8 cellular contexts compared by ENCODE assay signal in the genomic region with DNA sequence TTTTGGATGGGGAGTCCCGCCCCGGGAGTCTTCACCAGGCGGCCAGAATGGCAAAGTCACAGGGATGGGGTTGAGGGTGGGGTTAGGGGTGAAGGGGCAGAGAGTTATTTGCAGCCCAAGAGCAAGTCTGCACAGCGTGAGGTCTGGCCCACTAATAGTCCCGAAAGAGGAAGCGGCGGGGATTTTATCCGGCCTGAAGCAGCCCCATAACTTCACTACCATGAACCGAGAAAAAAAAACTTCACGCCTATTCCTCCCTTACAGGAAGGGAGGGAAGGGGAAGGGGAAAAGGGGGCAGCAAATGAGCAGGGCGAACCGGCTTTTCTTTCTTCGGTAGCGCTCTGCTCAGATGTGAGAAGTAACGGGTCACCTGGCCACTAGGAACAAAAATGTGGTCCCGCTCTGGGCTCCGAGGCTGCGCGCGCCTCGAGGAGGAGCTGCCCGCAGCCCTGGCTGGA. TPM values are rescaled to one million over a fixed set of nuclear protein-coding genes. Genes with fewer than 3 reads are reported as not detected.
DNase-seq lines count a peak whose midpoint lies in the region; ATAC-seq, FAIRE-seq and TF ChIP-seq lines count a peak whose summit lies in the region.

No MANE protein-coding gene starts in this region.

- TF ChIP-seq CTCF in A549 (IDR thresholded peaks at IDR 0.05), result no peak
- TF ChIP-seq CTCF in Peyer's patch (IDR thresholded peaks at IDR 0.05), result no peak
- TF ChIP-seq CTCF in dorsolateral prefrontal cortex (IDR thresholded peaks at IDR 0.05 in 54 of 56, conservative IDR thresholded peaks at IDR 0.05 in 2 of 56; ENCODE audit: low read depth in 1 of 56, partially characterized antibody in 56 of 56), result peak in 1 of 56 donors; percentile 5
- TF ChIP-seq CTCF in vagina (IDR thresholded peaks at IDR 0.05), result no peak

- H3K79me2 ChIP-seq in mesendoderm (ENCODE audit: control insufficient read depth, insufficient read depth, low read length), result peaks cover 53% of the 10 kb centered on the region

- peak overlapping the region; percentile 95 for H3K4ac ChIP-seq in mesendoderm (ENCODE audit: low read depth, low read length)

- H3K4me3 ChIP-seq in A549 (peak overlapping the region; percentile 67), Peyer's patch (peak overlapping the region; percentile 76 to 95 (median 82)), dorsolateral prefrontal cortex (peak overlapping the region; percentile 58 to 97 (median 87)), mesendoderm (ENCODE audit: low read length) (peak overlapping the region; percentile 83), vagina (peak overlapping the region; percentile 80 to 87)

- H4K5ac ChIP-seq in mesendoderm (ENCODE audit: low read length), result no peak overlapping the region

- POLR2A ChIA-PET in A549 (lab: Yijun Ruan, JAX), result interaction anchor here (1.1 to 2.5 kb wide), 10 partner anchors 8 to 216 kb away, joined by 3 to 17 read pairs (median 7); a partner anchor contains a TSS

- peak overlapping the region; percentile 95 for H3K9ac ChIP-seq in mesendoderm (ENCODE audit: low read length)

- H2AK5ac ChIP-seq in mesendoderm (ENCODE audit: low read length), result no peak overlapping the region

- H3K79me1 ChIP-seq in mesendoderm (ENCODE audit: low read length), result peaks cover 27% of the 10 kb centered on the region

- H2BK120ac ChIP-seq in mesendoderm (ENCODE audit: low read depth, low read length), result no peak overlapping the region

- WGBS in A549 (ENCODE audit: missing lambda C conversion rate), result 3% methylated on average over 22 of the region's 22 CpGs
- no CpG with 5 or more reads among the region's 22 CpGs for WGBS in mesendoderm (ENCODE audit: extremely low coverage, insufficient coverage, low lambda C conversion rate)

- H3K27ac ChIP-seq in A549 (peak overlapping the region; percentile 85 to 93), Peyer's patch (peak overlapping the region; percentile 89 to 98 (median 94)), dorsolateral prefrontal cortex (peak overlapping the region; percentile 34 to 95 (median 86)), mesendoderm (ENCODE audit: low read depth, low read length) (peak overlapping the region; percentile 93), vagina (peak overlapping the region; percentile 96)

- peak; percentile 71 to 76 for ATAC-seq in A549
- ATAC-seq in GM18858 (IDR thresholded peaks at IDR 0.05; ENCODE audit: unreplicated experiment), result peak; percentile 29
- ATAC-seq in HG02981 (IDR thresholded peaks at IDR 0.05; ENCODE audit: unreplicated experiment), result peak; percentile 36

- H4K8ac ChIP-seq in mesendoderm (ENCODE audit: low read depth, low read length), result peak overlapping the region; percentile 43

- DNase-seq in A549 (ENCODE audit: low read depth in 1 of 2, low spot score in 1 of 2) (peak; percentile 47 to 63), Peyer's patch (peak in 2 of 3 donors; percentile 81 to 82), dorsolateral prefrontal cortex (no peak), mesendoderm (peak; percentile 80), vagina (ENCODE audit: extremely low spot score in 2 of 2) (peak; percentile 72 to 89), COR-L47 (lab: John Stamatoyannopoulos, UW) (no peak)

- H3K36me3 ChIP-seq in Peyer's patch (no peaks in the 10 kb centered on the region), mesendoderm (ENCODE audit: control insufficient read depth, insufficient read depth, low read length) (no peaks in the 10 kb centered on the region), vagina (peaks cover 0 to 9% of the 10 kb centered on the region in 2 donors)

- peak overlapping the region; percentile 51 for H2BK5ac ChIP-seq in mesendoderm (ENCODE audit: low read length)

- H3K56ac ChIP-seq in mesendoderm (ENCODE audit: low read length), result peak overlapping the region; percentile 97

- intact Hi-C loops in dorsolateral prefrontal cortex (cut with DNase I) (no loop called here), vagina (cut with DNase I) (loop anchor here (5.0 kb wide), 1 partner anchor 35 kb away; no protein-coding TSS in a partner anchor)

- H3K4me1 ChIP-seq in A549 (peaks cover 46% of the 10 kb centered on the region), Peyer's patch (peaks cover 0 to 42% (median 3%) of the 10 kb centered on the region in 4 donors), mesendoderm (ENCODE audit: control insufficient read depth, low read depth, low read length) (peaks cover 35% of the 10 kb centered on the region), vagina (peaks cover 62% of the 10 kb centered on the region)

- peak overlapping the region; percentile 98 for H3K18ac ChIP-seq in mesendoderm (ENCODE audit: low read length)

- H3K27me3 ChIP-seq in Peyer's patch (no peaks in the 10 kb centered on the region), dorsolateral prefrontal cortex (no peaks in the 10 kb centered on the region), mesendoderm (ENCODE audit: insufficient read depth, low read length, poor library complexity) (no peaks in the 10 kb centered on the region), vagina (no peaks in the 10 kb centered on the region)

- no peak for FAIRE-seq in A549 (lab: Jason Lieb, UNC)

- H3K4me2 ChIP-seq in A549 (peak overlapping the region; percentile 88), mesendoderm (ENCODE audit: low read length) (peak overlapping the region; percentile 88)

- H2BK15ac ChIP-seq in mesendoderm (replicated peaks; ENCODE audit: low read depth), result no peak overlapping the region

- H3K23ac ChIP-seq in mesendoderm (ENCODE audit: low read length), result peak overlapping the region; percentile 37

- CTCF ChIA-PET in A549 (lab: Yijun Ruan, JAX), result interaction anchor here (0.8 to 7.4 kb wide), 11 partner anchors 10 to 579 kb away, joined by 3 to 67 read pairs (median 14); a partner anchor contains a TSS

- H3K9me3 ChIP-seq in A549, result no peaks in the 10 kb centered on the region
- H3K9me3 ChIP-seq in Peyer's patch, result no peaks in the 10 kb centered on the region
- H3K9me3 ChIP-seq in vagina, result no peaks in the 10 kb centered on the region

- no peak for TF ChIP-seq POLR2A in A549 (IDR thresholded peaks at IDR 0.05; ENCODE audit: low read length)
- peak in 1 of 2 donors; percentile 13 for TF ChIP-seq POLR2A in Peyer's patch (IDR thresholded peaks at IDR 0.05)
- TF ChIP-seq POLR2A in vagina (IDR thresholded peaks at IDR 0.05), result peak in 1 of 2 donors; percentile 25

- no peak for TF ChIP-seq RAD21 in A549 (conservative IDR thresholded peaks at IDR 0.05 in 1 of 2, IDR thresholded peaks at IDR 0.05 in 1 of 2)

- no peak for TF ChIP-seq EP300 in A549 (IDR thresholded peaks at IDR 0.05)

TF ChIP-seq in A549, 52 proteins besides CTCF, POLR2A, EP300 and RAD21:
- no peak for TF ChIP-seq BHLHE40 (IDR thresholded peaks at IDR 0.05; ENCODE audit: low read depth, low read length)
- no peak for TF ChIP-seq PHF8 (IDR thresholded peaks at IDR 0.05; ENCODE audit: borderline replicate concordance, low read depth)
- no peak for TF ChIP-seq NPAS2 (CRISPR knock-in tag; IDR thresholded peaks at IDR 0.05; ENCODE audit: borderline replicate concordance)
- TF ChIP-seq RARB (CRISPR knock-in tag; IDR thresholded peaks at IDR 0.05), result no peak
- no peak for TF ChIP-seq JUN (IDR thresholded peaks at IDR 0.05)
- no peak for TF ChIP-seq EHMT2 (IDR thresholded peaks at IDR 0.05; ENCODE audit: low read depth)
- no peak for TF ChIP-seq CEBPB (IDR thresholded peaks at IDR 0.05)
- TF ChIP-seq, protein P1, sequence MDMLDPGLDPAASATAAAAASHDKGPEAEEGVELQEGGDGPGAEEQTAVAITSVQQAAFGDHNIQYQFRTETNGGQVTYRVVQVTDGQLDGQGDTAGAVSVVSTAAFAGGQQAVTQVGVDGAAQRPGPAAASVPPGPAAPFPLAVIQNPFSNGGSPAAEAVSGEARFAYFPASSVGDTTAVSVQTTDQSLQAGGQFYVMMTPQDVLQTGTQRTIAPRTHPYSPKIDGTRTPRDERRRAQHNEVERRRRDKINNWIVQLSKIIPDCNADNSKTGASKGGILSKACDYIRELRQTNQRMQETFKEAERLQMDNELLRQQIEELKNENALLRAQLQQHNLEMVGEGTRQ (IDR thresholded peaks at IDR 0.05), result no peak
TF ChIP-seq in A549: peak in this region for 0.

RNA-seq across cellular contexts. Expression of a gene that starts 0.7 kb away (rescaled TPM):
- polyA plus RNA-seq in A549 (2011; rRNA removed), result 14.8 and 17.4 TPM in 2 replicates
- 8.0 and 12.1 TPM in 2 replicates for polyA plus RNA-seq in A549 (2012; cell fraction: cytosol; rRNA removed)
- polyA plus RNA-seq in A549 (2012; cell fraction: nucleus; rRNA removed), result 17.9 and 19.4 TPM in 2 replicates
- polyA plus RNA-seq in A549 (2017; fragmentation: RNase III; extraction: RNeasy Plus Mini Kit Qiagen cat#74134 plus additional on column Dnase treatment), result 18.3 to 21.0 TPM (median 19.8 TPM) in 3 replicates
- 20.6 and 23.2 TPM in 2 replicates for polyA minus RNA-seq in A549 (2011; rRNA and poly(A)+ RNA removed)
- 1 to 10 TPM; 2.8 to 9.9 (median 7.7) TPM for total RNA-seq in Peyer's patch
- 10 to 100 TPM in 9 of 120 experiments, 1 to 10 TPM in 111; 2.7 to 14.6 (median 6.1) TPM for total RNA-seq in dorsolateral prefrontal cortex
- 22.8 TPM for polyA plus RNA-seq in mesendoderm (2013, experiment 1 of 2)
- 22.4 TPM for polyA plus RNA-seq in mesendoderm (2013, experiment 2 of 2)
- 85.7 TPM for total RNA-seq in vagina

RNA-seq across cellular contexts. Expression of a gene that starts 16.1 kb away (rescaled TPM):
- polyA plus RNA-seq in A549 (2011; rRNA removed) (0.16 and 0.22 TPM in 2 replicates), A549 (2017; fragmentation: RNase III; extraction: RNeasy Plus Mini Kit Qiagen cat#74134 plus additional on column Dnase treatment) (0.17 to 0.32 TPM (median 0.25 TPM) in 3 replicates)
- polyA plus RNA-seq in A549 (2012; cell fraction: cytosol; rRNA removed), result 0.03 and 0.12 TPM in 2 replicates
- polyA plus RNA-seq in A549 (2012; cell fraction: nucleus; rRNA removed), result 0.07 TPM in 1 of 2 replicates, not detected in the other
- polyA minus RNA-seq in A549 (2011; rRNA and poly(A)+ RNA removed), result 0.50 TPM in 1 of 2 replicates, not detected in the other
- total RNA-seq in Peyer's patch (1 to 10 TPM in 1 of 4 donors, not detected in 3; 2.5 TPM), dorsolateral prefrontal cortex (1 to 10 TPM in 35 of 120 experiments, under 1 TPM in 85; 0.20 to 3.7 (median 0.77) TPM), vagina (0.49 TPM)
- polyA plus RNA-seq in mesendoderm (2013, experiment 1 of 2), result 1.0 TPM
- 0.85 TPM for polyA plus RNA-seq in mesendoderm (2013, experiment 2 of 2)

Comparison
In these comparisons a context has a peak if more than half of its experiments do, and no peak if none do; other contexts are left out.
1. DNase-seq: peak in A549 (2 of 2), Peyer's patch (2 of 3), mesendoderm (single experiment) and vagina (2 of 2); none in dorsolateral prefrontal cortex (0 of 10) and COR-L47 (single experiment).
2. Peak in every context shown above with its lines, with median percentiles within 50 percentile points of each other: ATAC-seq, H3K27ac ChIP-seq and H3K4me3 ChIP-seq.